1 cellular context compared by ENCODE assay signal in the genomic region with DNA sequence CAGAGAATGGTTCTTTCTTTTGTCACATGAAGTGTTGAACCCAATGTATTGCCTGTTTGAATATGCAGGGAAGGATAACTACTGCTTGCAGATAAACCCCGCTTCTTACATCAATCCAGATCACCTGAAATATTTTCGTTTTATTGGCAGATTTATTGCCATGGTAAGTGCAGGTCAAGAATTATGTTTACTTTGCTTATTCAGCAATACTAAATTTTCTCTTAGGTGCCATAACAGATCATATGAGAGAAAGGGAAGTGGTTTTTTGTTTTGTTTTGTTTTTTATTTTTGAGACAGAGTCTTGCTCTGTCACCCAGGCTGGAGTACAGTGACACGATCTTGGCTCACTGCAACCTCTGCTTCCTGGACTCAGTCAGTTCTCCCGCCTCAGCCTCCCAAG.
A peak's percentile ranks its signal among the peaks of the same experiment; 100 is the strongest.
TF ChIP-seq lines count a peak whose summit lies in the region.

No MANE protein-coding gene starts in this region.

TF ChIP-seq in IMR-90, 13 proteins besides CTCF, POLR2A, EP300 and RAD21 (continued from another document):
- TF ChIP-seq NFE2L2 (IDR thresholded peaks at IDR 0.05; ENCODE audit: low read depth, low read length) (no peak), MAFK (IDR thresholded peaks at IDR 0.05; ENCODE audit: low read depth, low read length) (peak; percentile 55), MAZ (IDR thresholded peaks at IDR 0.05; ENCODE audit: borderline replicate concordance, low read depth, low read length) (no peak), MXI1 (IDR thresholded peaks at IDR 0.05; ENCODE audit: borderline replicate concordance, low read depth, low read length) (no peak)
